In the genomic region with DNA sequence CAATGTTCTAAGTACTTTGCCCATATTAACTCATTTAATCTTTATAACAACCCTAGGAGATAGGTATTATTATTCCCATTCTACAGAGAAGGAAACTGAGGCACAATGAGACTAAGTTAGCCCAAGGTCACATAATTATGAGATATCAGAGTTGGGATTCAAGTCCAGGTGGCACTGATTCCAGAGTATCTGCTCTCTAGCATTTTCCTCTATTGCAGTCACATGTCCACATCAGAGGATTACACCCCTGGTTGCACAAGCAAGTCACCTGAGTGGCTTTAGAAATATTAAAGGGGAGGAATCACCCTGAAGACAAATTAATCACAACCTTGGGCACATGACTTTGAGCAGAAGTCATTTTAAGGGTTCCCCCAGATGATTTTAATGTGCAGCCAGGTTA, we compare ENCODE assay signal across 1 cellular context.
TF ChIP-seq lines count a peak whose summit lies in the region.

No MANE protein-coding gene starts in this region.

TF ChIP-seq in A549, 52 proteins besides CTCF, POLR2A, EP300 and RAD21 (continued from another document):
- TF ChIP-seq, protein P1, sequence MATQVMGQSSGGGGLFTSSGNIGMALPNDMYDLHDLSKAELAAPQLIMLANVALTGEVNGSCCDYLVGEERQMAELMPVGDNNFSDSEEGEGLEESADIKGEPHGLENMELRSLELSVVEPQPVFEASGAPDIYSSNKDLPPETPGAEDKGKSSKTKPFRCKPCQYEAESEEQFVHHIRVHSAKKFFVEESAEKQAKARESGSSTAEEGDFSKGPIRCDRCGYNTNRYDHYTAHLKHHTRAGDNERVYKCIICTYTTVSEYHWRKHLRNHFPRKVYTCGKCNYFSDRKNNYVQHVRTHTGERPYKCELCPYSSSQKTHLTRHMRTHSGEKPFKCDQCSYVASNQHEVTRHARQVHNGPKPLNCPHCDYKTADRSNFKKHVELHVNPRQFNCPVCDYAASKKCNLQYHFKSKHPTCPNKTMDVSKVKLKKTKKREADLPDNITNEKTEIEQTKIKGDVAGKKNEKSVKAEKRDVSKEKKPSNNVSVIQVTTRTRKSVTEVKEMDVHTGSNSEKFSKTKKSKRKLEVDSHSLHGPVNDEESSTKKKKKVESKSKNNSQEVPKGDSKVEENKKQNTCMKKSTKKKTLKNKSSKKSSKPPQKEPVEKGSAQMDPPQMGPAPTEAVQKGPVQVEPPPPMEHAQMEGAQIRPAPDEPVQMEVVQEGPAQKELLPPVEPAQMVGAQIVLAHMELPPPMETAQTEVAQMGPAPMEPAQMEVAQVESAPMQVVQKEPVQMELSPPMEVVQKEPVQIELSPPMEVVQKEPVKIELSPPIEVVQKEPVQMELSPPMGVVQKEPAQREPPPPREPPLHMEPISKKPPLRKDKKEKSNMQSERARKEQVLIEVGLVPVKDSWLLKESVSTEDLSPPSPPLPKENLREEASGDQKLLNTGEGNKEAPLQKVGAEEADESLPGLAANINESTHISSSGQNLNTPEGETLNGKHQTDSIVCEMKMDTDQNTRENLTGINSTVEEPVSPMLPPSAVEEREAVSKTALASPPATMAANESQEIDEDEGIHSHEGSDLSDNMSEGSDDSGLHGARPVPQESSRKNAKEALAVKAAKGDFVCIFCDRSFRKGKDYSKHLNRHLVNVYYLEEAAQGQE (IDR thresholded peaks at IDR 0.05): no peak
- TF ChIP-seq PBX3 (IDR thresholded peaks at IDR 0.05) (no peak), CBX2 (IDR thresholded peaks at IDR 0.05; ENCODE audit: borderline replicate concordance, low read depth) (no peak), MYC (IDR thresholded peaks at IDR 0.05; ENCODE audit: borderline replicate concordance, low read length) (no peak), ZFP36 (IDR thresholded peaks at IDR 0.05; ENCODE audit: borderline replicate concordance, partially characterized antibody) (no peak), BCL3 (IDR thresholded peaks at IDR 0.05) (no peak), RFX5 (IDR thresholded peaks at IDR 0.05) (no peak), RNF2 (IDR thresholded peaks at IDR 0.05; ENCODE audit: borderline replicate concordance, low read depth) (no peak), NPAS2 (CRISPR knock-in tag; IDR thresholded peaks at IDR 0.05; ENCODE audit: borderline replicate concordance) (no peak), ESRRA (IDR thresholded peaks at IDR 0.05; ENCODE audit: borderline replicate concordance, low read length) (no peak)
TF ChIP-seq in A549: peak in this region for 0.
